16 cellular contexts compared by ENCODE assay signal in genomic region chr11:125479113-125479512, GRCh38. TPM values are rescaled to one million over a fixed set of nuclear protein-coding genes. Genes with fewer than 3 reads are reported as not detected.
DNase-seq lines count a peak whose midpoint lies in the region; ATAC-seq and TF ChIP-seq lines count a peak whose summit lies in the region.
"Had no signal": no experiment of that assay in that cellular context is flagged by ENCODE, and none has a peak within 500 bp of the region (broad histone marks: within the 10 kb centered on the region; RNA-seq: fewer than 3 reads in every experiment).

No MANE protein-coding gene starts in this region.

- BruUV-seq in PC-9 (replicated peaks; lab: Mats Ljungman, UMichigan), result no TSS peak

- DNase-seq in caudate nucleus (lab: John Stamatoyannopoulos, UW), result no peak
- no peak for DNase-seq in substantia nigra (lab: John Stamatoyannopoulos, UW)
- no peak for DNase-seq in midbrain (lab: John Stamatoyannopoulos, UW)
- no peak for DNase-seq in PC-9
- DNase-seq: AML-193; Calu3; CD4-positive, alpha-beta T cell; DMS79 treated with DMSO at 0.1 percent for 48 hours; GF-D8; HCEC 1CT; KG1 had no signal

- no peak overlapping the region for H3K4me2 ChIP-seq in PC-9
- H3K4me2 ChIP-seq: GM23338 had no signal

- H3K4me1 ChIP-seq in PC-9 (replicated peaks; ENCODE audit: insufficient read depth), result no peaks in the 10 kb centered on the region

- H3K9me2 ChIP-seq in PC-9 (ENCODE audit: insufficient read depth), result no peaks in the 10 kb centered on the region

- peaks cover 6% of the 10 kb centered on the region; the same call in 1 of the 2 replicates for H3K27me3 ChIP-seq in PC-9 (ENCODE audit: insufficient read depth, low read depth)

- no peaks in the 10 kb centered on the region for H3F3A ChIP-seq in PC-9 (ENCODE audit: insufficient read depth, low read depth)

- CTCF ChIA-PET in PC-9 (lab: Charles Lee), result no interaction called here

- TF ChIP-seq CTCF in PC-9 (conservative IDR thresholded peaks at IDR 0.05), result no peak

- no peaks in the 10 kb centered on the region for H4K20me1 ChIP-seq in PC-9 (ENCODE audit: insufficient read depth)

- H3K27ac ChIP-seq in angular gyrus (ENCODE audit: low read depth, low read length) (peak overlapping the region; percentile 96), caudate nucleus (ENCODE audit: low read depth, low read length) (peak overlapping the region; percentile 60), substantia nigra (ENCODE audit: low read depth, low read length, poor library complexity, severe bottlenecking) (peak overlapping the region; percentile 96), PC-9 (no peak overlapping the region)
- H3K27ac ChIP-seq: C4-2B, HL-60 had no signal

- H3K79me2 ChIP-seq in PC-9 (ENCODE audit: low read depth), result no peaks in the 10 kb centered on the region

- intact Hi-C loops in PC-9 (cut with micrococcal nuclease; ENCODE audit: unreplicated experiment), result no loop called here

- no peaks in the 10 kb centered on the region for H3K36me3 ChIP-seq in PC-9 (ENCODE audit: low read depth)

- POLR2A ChIA-PET in PC-9 (lab: Charles Lee; ENCODE audit: unreplicated experiment), result no interaction called here

- H3K4me3 ChIP-seq in PC-9, result no peak overlapping the region
- H3K4me3 ChIP-seq: GM23338 had no signal

- no peak overlapping the region for H2AFZ ChIP-seq in PC-9
- H2AFZ ChIP-seq: GM23338 had no signal

- no peak for ATAC-seq in HG02763 (IDR thresholded peaks at IDR 0.05; ENCODE audit: unreplicated experiment)
- ATAC-seq: GM23338 had no signal

- no peaks in the 10 kb centered on the region for H3K9me3 ChIP-seq in PC-9 (ENCODE audit: insufficient read depth, low read depth)

RNA-seq across cellular contexts. Expression of gene FEZ1, which starts 17.0 kb away (rescaled TPM):
- total RNA-seq in PC-9 (2021), result 0.57 and 1.3 TPM in 2 replicates
- total RNA-seq: CD4-positive, alpha-beta T cell had no signal
